In the genomic region with DNA sequence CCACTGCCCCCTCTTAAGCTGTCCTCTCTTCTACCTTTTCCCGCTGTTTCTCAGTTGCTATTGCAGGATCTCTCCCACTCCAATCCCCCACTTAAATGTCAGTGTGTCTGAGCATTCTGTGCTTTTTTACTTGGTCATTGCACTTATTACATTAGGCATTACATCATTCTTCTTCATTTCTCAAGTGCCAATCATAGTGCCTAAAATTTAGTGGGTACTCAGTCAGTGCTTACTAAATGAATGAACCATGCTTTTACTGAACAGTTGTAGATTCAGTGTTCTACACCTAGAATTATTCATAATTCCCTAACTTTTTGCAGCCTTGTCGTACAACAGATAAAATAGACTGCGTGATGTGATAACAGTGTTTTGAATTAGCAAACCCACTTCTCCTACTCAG, we compare ENCODE assay signal across 2 cellular contexts.
TF ChIP-seq lines count a peak whose summit lies in the region.

No MANE protein-coding gene starts in this region.

TF ChIP-seq in GM12878, 131 proteins besides CTCF, POLR2A, EP300 and RAD21:
- TF ChIP-seq DPF2 (IDR thresholded peaks at IDR 0.05) (no peak), ATF7 (IDR thresholded peaks at IDR 0.05; ENCODE audit: low read depth) (peak; percentile 25; the same call in 1 of the 2 replicates), MTA2 (IDR thresholded peaks at IDR 0.05; ENCODE audit: low read depth) (no peak), RCOR1 (conservative IDR thresholded peaks at IDR 0.05; ENCODE audit: low read depth, low read length) (no peak), NR2C1 (IDR thresholded peaks at IDR 0.05) (no peak)
- TF ChIP-seq, protein P1, sequence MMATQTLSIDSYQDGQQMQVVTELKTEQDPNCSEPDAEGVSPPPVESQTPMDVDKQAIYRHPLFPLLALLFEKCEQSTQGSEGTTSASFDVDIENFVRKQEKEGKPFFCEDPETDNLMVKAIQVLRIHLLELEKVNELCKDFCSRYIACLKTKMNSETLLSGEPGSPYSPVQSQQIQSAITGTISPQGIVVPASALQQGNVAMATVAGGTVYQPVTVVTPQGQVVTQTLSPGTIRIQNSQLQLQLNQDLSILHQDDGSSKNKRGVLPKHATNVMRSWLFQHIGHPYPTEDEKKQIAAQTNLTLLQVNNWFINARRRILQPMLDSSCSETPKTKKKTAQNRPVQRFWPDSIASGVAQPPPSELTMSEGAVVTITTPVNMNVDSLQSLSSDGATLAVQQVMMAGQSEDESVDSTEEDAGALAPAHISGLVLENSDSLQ (IDR thresholded peaks at IDR 0.05): peak; percentile 59

TF ChIP-seq in SK-N-SH, 30 proteins besides CTCF, POLR2A, EP300 and RAD21:
- TF ChIP-seq, protein P2, sequence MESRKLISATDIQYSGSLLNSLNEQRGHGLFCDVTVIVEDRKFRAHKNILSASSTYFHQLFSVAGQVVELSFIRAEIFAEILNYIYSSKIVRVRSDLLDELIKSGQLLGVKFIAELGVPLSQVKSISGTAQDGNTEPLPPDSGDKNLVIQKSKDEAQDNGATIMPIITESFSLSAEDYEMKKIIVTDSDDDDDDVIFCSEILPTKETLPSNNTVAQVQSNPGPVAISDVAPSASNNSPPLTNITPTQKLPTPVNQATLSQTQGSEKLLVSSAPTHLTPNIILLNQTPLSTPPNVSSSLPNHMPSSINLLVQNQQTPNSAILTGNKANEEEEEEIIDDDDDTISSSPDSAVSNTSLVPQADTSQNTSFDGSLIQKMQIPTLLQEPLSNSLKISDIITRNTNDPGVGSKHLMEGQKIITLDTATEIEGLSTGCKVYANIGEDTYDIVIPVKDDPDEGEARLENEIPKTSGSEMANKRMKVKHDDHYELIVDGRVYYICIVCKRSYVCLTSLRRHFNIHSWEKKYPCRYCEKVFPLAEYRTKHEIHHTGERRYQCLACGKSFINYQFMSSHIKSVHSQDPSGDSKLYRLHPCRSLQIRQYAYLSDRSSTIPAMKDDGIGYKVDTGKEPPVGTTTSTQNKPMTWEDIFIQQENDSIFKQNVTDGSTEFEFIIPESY (IDR thresholded peaks at IDR 0.05; ENCODE audit: borderline replicate concordance, low read depth): no peak
- TF ChIP-seq YY1 (IDR thresholded peaks at IDR 0.05; ENCODE audit: low read depth) (no peak), CHD2 (IDR thresholded peaks at IDR 0.05; ENCODE audit: low read length, partially characterized antibody) (no peak), RXRA (IDR thresholded peaks at IDR 0.05; ENCODE audit: borderline replicate concordance, low read depth) (no peak), JUND (IDR thresholded peaks at IDR 0.05) (no peak), MEF2A (IDR thresholded peaks at IDR 0.05; ENCODE audit: borderline replicate concordance, low read depth) (no peak), NFIC (IDR thresholded peaks at IDR 0.05; ENCODE audit: borderline replicate concordance) (no peak), TCF12 (IDR thresholded peaks at IDR 0.05) (no peak)
- TF ChIP-seq, protein P3, sequence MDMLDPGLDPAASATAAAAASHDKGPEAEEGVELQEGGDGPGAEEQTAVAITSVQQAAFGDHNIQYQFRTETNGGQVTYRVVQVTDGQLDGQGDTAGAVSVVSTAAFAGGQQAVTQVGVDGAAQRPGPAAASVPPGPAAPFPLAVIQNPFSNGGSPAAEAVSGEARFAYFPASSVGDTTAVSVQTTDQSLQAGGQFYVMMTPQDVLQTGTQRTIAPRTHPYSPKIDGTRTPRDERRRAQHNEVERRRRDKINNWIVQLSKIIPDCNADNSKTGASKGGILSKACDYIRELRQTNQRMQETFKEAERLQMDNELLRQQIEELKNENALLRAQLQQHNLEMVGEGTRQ (IDR thresholded peaks at IDR 0.05; ENCODE audit: borderline replicate concordance, low read depth, low read length): no peak
